Comparison of ENCODE assay signal across 16 cellular contexts in genomic region chr18:9731380-9731779, GRCh38. TPM values are rescaled to one million over a fixed set of nuclear protein-coding genes. Genes with fewer than 3 reads are reported as not detected.
DNase-seq lines count a peak whose midpoint lies in the region; ATAC-seq and TF ChIP-seq lines count a peak whose summit lies in the region.
"Had no signal": no experiment of that assay in that cellular context is flagged by ENCODE, and none has a peak within 500 bp of the region (broad histone marks: within the 10 kb centered on the region; RNA-seq: fewer than 3 reads in every experiment).

No MANE protein-coding gene starts in this region.

- no peak for TF ChIP-seq RAD21 in IMR-90 (IDR thresholded peaks at IDR 0.05; ENCODE audit: low read length)

- H3K36me3 Mint-ChIP-seq in T-cell, result no peaks in the 10 kb centered on the region

- no peak overlapping the region for H2AK5ac ChIP-seq in IMR-90 (ENCODE audit: low read depth, low read length)

- WGBS in IMR-90 (ENCODE audit: extremely low coverage in 2 of 2, insufficient read length in 1 of 2), 2 experiments, result 100% methylated on average over 1 of the region's 5 CpGs; no CpG with 5 or more reads in 1 of the 2 experiments
- 91% methylated on average over 5 of the region's 5 CpGs for WGBS in mammary epithelial cell (ENCODE audit: low coverage, missing lambda C conversion rate)

- no peaks in the 10 kb centered on the region for H3K9me3 Mint-ChIP-seq in T-cell

- peaks cover 17 to 45% of the 10 kb centered on the region in 2 experiments for H3K79me1 ChIP-seq in IMR-90 (ENCODE audit: low read depth in 1 of 2, low read length in 2 of 2)

- peaks cover 44% of the 10 kb centered on the region for H4K20me1 ChIP-seq in IMR-90 (ENCODE audit: insufficient read depth, low read length)
- no peaks in the 10 kb centered on the region for H4K20me1 ChIP-seq in mammary epithelial cell (ENCODE audit: insufficient read depth, low read length)

- H2AK9ac ChIP-seq in IMR-90 (replicated peaks; ENCODE audit: low read depth, low read length, poor library complexity), result no peak overlapping the region

- H2BK20ac ChIP-seq in IMR-90 (ENCODE audit: low read depth, low read length), result no peak overlapping the region

- POLR2A ChIA-PET in IMR-90 (lab: Charles Lee; ENCODE audit: unreplicated experiment), result no interaction called here
- POLR2A ChIA-PET in T-cell (lab: Charles Lee), result no interaction called here

- ATAC-seq in IMR-90 (ENCODE audit: low read depth), result peak; percentile 51; the same call in 1 of the 2 replicates
- ATAC-seq in T-cell (replicated peaks in 1 of 4), result no peak

- H3K56ac ChIP-seq in IMR-90 (ENCODE audit: extremely low read depth, insufficient read depth, low read length), result no peak overlapping the region

- intact Hi-C loops in IMR-90 (cut with micrococcal nuclease) (no loop called here), mammary epithelial cell (cut with micrococcal nuclease) (no loop called here)

- H3K4me3 ChIP-seq in IMR-90 (ENCODE audit: insufficient read depth, low read depth, low read length) (no peak overlapping the region), mammary epithelial cell (replicated peaks in 1 of 3; ENCODE audit: insufficient read depth in 1 of 3, low read depth in 2 of 3, low read length in 3 of 3) (no peak overlapping the region), kidney epithelial cell (ENCODE audit: low read depth, low read length) (no peak overlapping the region)
- H3K4me3 ChIP-seq: ovary, upper lobe of left lung had no signal

- no peak overlapping the region for H4K8ac ChIP-seq in IMR-90 (ENCODE audit: low read depth in 2 of 2, low read length in 2 of 2)

- no peak overlapping the region for H2BK5ac ChIP-seq in IMR-90 (ENCODE audit: low read depth, low read length, poor library complexity, severe bottlenecking)

- H3K14ac ChIP-seq in IMR-90 (replicated peaks; ENCODE audit: low read depth, low read length), result no peak overlapping the region

- no peak overlapping the region for H3K18ac ChIP-seq in IMR-90 (ENCODE audit: low read depth, low read length)

- CTCF ChIA-PET in IMR-90 (lab: Yijun Ruan, JAX) (no interaction called here), mammary epithelial cell (lab: Charles Lee; ENCODE audit: low non-redundant PET) (interaction anchor here (0.6 kb wide), 1 partner anchor 9 kb away, joined by 5 read pairs; no protein-coding TSS in a partner anchor), T-cell (lab: Charles Lee) (no interaction called here)

- H2AFZ ChIP-seq in IMR-90 (replicated peaks; ENCODE audit: low read length, poor library complexity), result no peak overlapping the region
- H2AFZ ChIP-seq in mammary epithelial cell (ENCODE audit: low read depth, low read length), result no peak overlapping the region

- no peak overlapping the region for H3K4me3 Mint-ChIP-seq in T-cell

- no peak overlapping the region for H2BK120ac ChIP-seq in IMR-90 (ENCODE audit: low read depth, low read length)

- peaks cover 3 to 10% (median 9%) of the 10 kb centered on the region in 3 donors for H3K4me1 Mint-ChIP-seq in T-cell

- H4K91ac ChIP-seq in IMR-90 (ENCODE audit: insufficient read depth, low read depth, low read length), result no peak overlapping the region

- no peak overlapping the region for H3K27ac Mint-ChIP-seq in T-cell

- peaks cover 9% of the 10 kb centered on the region; the same call in 1 of the 2 replicates for H3K9me1 ChIP-seq in IMR-90 (ENCODE audit: insufficient read depth, low read length)

- H3K4ac ChIP-seq in IMR-90 (ENCODE audit: low read depth, low read length), result no peak overlapping the region

- in situ Hi-C loops in ACHN (cut with HindIII; ENCODE audit: low pct_ligation_motif_present, low pct_unique_long_range_greater_than_20kb, low sequenced_read_pairs), result no loop called here
- in situ Hi-C loops in IMR-90 (cut with MboI; ENCODE audit: low sequenced_read_pairs), result no loop called here
- in situ Hi-C loops in mammary epithelial cell (cut with MboI; ENCODE audit: low sequenced_read_pairs in 2 of 2), result no loop called here

- BruUV-seq in IMR-90 (replicated peaks; lab: Mats Ljungman, UMichigan), result no TSS peak
- no TSS peak for BruUV-seq in mammary epithelial cell (replicated peaks; lab: Mats Ljungman, UMichigan)

- H3K23ac ChIP-seq in IMR-90 (ENCODE audit: low read depth, low read length), result no peak overlapping the region

- TF ChIP-seq POLR2A in IMR-90 (IDR thresholded peaks at IDR 0.05; ENCODE audit: low read depth, low read length), result no peak

- TF ChIP-seq CTCF in IMR-90 (conservative IDR thresholded peaks at IDR 0.05; ENCODE audit: low read depth, low read length), result no peak
- TF ChIP-seq CTCF in mammary epithelial cell (conservative IDR thresholded peaks at IDR 0.05 in 1 of 2, IDR thresholded peaks at IDR 0.05 in 1 of 2; ENCODE audit: extremely low read depth in 1 of 2, insufficient read depth in 1 of 2, low read depth in 1 of 2, low read length in 2 of 2), result no peak
- no peak for TF ChIP-seq CTCF in kidney epithelial cell (IDR thresholded peaks at IDR 0.05; ENCODE audit: insufficient read depth, low read length, poor library complexity, severe bottlenecking)

- peaks cover 15 to 41% of the 10 kb centered on the region in 2 donors for H3K27me3 Mint-ChIP-seq in T-cell

- H4K5ac ChIP-seq in IMR-90 (ENCODE audit: low read depth, low read length), result no peak overlapping the region

- H3K27ac ChIP-seq in IMR-90 (ENCODE audit: insufficient read depth, low read length), result no peak overlapping the region
- no peak overlapping the region for H3K27ac ChIP-seq in mammary epithelial cell (ENCODE audit: insufficient read depth, low read depth, low read length)
- H3K27ac ChIP-seq: ovary, upper lobe of left lung had no signal

- no peak overlapping the region for H3K4me2 ChIP-seq in IMR-90 (ENCODE audit: low read depth, low read length)
- no peak overlapping the region for H3K4me2 ChIP-seq in mammary epithelial cell (ENCODE audit: insufficient read depth, low read depth, low read length)

- no peak overlapping the region for H2BK15ac ChIP-seq in IMR-90 (ENCODE audit: low read depth, low read length)

- peak; percentile 94 for DNase-seq in ACHN
- peak; percentile 88 for DNase-seq in IMR-90
- peak; percentile 88 for DNase-seq in mammary epithelial cell
- peak; percentile 92 for DNase-seq in kidney epithelial cell (ENCODE audit: low read depth)
- no peak for DNase-seq in activated CD4-positive, alpha-beta T cell treated with anti-CD3 and anti-CD28 coated beads for 1 hour
- no peak for DNase-seq in DMS 273 (lab: John Stamatoyannopoulos, UW; ENCODE audit: unreplicated experiment)
- DNase-seq in T-cell, result no peak
- DNase-seq in hippocampal formation (lab: John Stamatoyannopoulos, UW), result no peak
- DNase-seq: activated naive CD4-positive, alpha-beta T cell treated with Interleukin-2 at 50 U/mL for 16 hours; cortex of kidney; DMS79 treated with DMSO at 0.1 percent for 48 hours; GOT3; NCI-H1048; stimulated activated CD4-positive, alpha-beta T cell treated with anti-CD3 and anti-CD28 coated beads, Interleukin-15, amount 100 ng/mL, for 24 hours; upper lobe of left lung had no signal

- no peak overlapping the region for H3K9ac ChIP-seq in IMR-90 (ENCODE audit: low read depth, low read length)
- no peak overlapping the region for H3K9ac ChIP-seq in mammary epithelial cell (ENCODE audit: insufficient read depth, low read length)

- no peaks in the 10 kb centered on the region for H3K27me3 ChIP-seq in IMR-90 (ENCODE audit: control insufficient read depth, insufficient read depth, low read length)
- no peaks in the 10 kb centered on the region for H3K27me3 ChIP-seq in mammary epithelial cell (ENCODE audit: insufficient read depth, low read length)
- no peaks in the 10 kb centered on the region for H3K27me3 ChIP-seq in kidney epithelial cell (ENCODE audit: control insufficient read depth, insufficient read depth, low read length)
- H3K27me3 ChIP-seq: ovary, upper lobe of left lung had no signal

- dilution Hi-C loops in IMR-90 (cut with HindIII; ENCODE audit: low sequenced_read_pairs, unreplicated experiment), result no loop called here
- dilution Hi-C loops in mammary epithelial cell (cut with HindIII; ENCODE audit: low sequenced_read_pairs), result no loop called here

- H3K9me3 ChIP-seq in IMR-90 (ENCODE audit: control insufficient read depth, insufficient read depth, low read length), result no peaks in the 10 kb centered on the region
- H3K9me3 ChIP-seq in mammary epithelial cell (replicated peaks; ENCODE audit: insufficient read depth, low read length), result no peaks in the 10 kb centered on the region
- H3K9me3 ChIP-seq: ovary, upper lobe of left lung had no signal

- H3K79me2 ChIP-seq in mammary epithelial cell (ENCODE audit: insufficient read depth, low read length), result peaks cover 21% of the 10 kb centered on the region

- peaks cover 8% of the 10 kb centered on the region for H3K36me3 ChIP-seq in IMR-90 (ENCODE audit: control insufficient read depth, insufficient read depth, low read length)
- no peaks in the 10 kb centered on the region for H3K36me3 ChIP-seq in mammary epithelial cell (ENCODE audit: insufficient read depth, low read length)
- H3K36me3 ChIP-seq in kidney epithelial cell (ENCODE audit: control insufficient read depth, insufficient read depth, low read length), result no peaks in the 10 kb centered on the region
- H3K36me3 ChIP-seq: ovary had no signal

- H3K4me1 ChIP-seq in IMR-90 (ENCODE audit: control insufficient read depth, insufficient read depth, low read length), result no peaks in the 10 kb centered on the region; the same call in 1 of the 2 replicates
- H3K4me1 ChIP-seq in mammary epithelial cell (ENCODE audit: insufficient read depth, low read length), result peaks cover 8% of the 10 kb centered on the region

TF ChIP-seq in IMR-90, 13 proteins besides CTCF, POLR2A, EP300 and RAD21 (continues in another document):
- TF ChIP-seq ELK1 (IDR thresholded peaks at IDR 0.05; ENCODE audit: borderline replicate concordance, low read depth, low read length) (no peak), FOS (IDR thresholded peaks at IDR 0.05; ENCODE audit: low read depth, low read length) (peak; percentile 44; the same call in 1 of the 2 replicates)

RNA-seq across cellular contexts. Expression of gene RAB31, which starts 23.3 kb away (rescaled TPM):
- total RNA-seq in IMR-90 (2012; rRNA removed), result 26.9 and 28.9 TPM in 2 replicates
- polyA plus RNA-seq in IMR-90 (2012; rRNA removed), result 12.3 and 13.8 TPM in 2 replicates
- polyA plus RNA-seq in IMR-90 (2012; cell fraction: cytosol; rRNA removed), result 5.7 and 7.0 TPM in 2 replicates
- polyA plus RNA-seq in IMR-90 (2012; cell fraction: nucleus; rRNA removed; ENCODE audit: low replicate concordance), result 13.4 and 18.7 TPM in 2 replicates
- 10 to 100 TPM; 12.3 to 34.6 TPM for total RNA-seq in mammary epithelial cell
- polyA plus RNA-seq in mammary epithelial cell, result 22.6 TPM
- polyA minus RNA-seq in mammary epithelial cell, result 78.6 TPM
- 44.2 and 49.7 TPM in 2 replicates for total RNA-seq in kidney epithelial cell
- 1 to 10 TPM in 4 of 5 donors, under 1 TPM in 1; 0.60 to 2.0 (median 1.5) TPM for total RNA-seq in T-cell

Comparison
In these comparisons a context has a peak if more than half of its experiments do, and no peak if none do; other contexts are left out.
1. DNase-seq: peak in ACHN (single experiment), IMR-90 (single experiment), mammary epithelial cell (single experiment) and kidney epithelial cell (single experiment); none in activated CD4-positive, alpha-beta T cell treated with anti-CD3 and anti-CD28 coated beads for 1 hour (single experiment), DMS 273 (single experiment), T-cell (0 of 34) and hippocampal formation (0 of 2).